Comparison of ENCODE assay signal across 8 cellular contexts in genomic region chr11:120547871-120548681, GRCh38. TPM values are rescaled to one million over a fixed set of nuclear protein-coding genes. Genes with fewer than 3 reads are reported as not detected.
DNase-seq lines count a peak whose midpoint lies in the region; ATAC-seq and TF ChIP-seq lines count a peak whose summit lies in the region.

No MANE protein-coding gene starts in this region.

- H3K27me3 ChIP-seq in PC-9 (ENCODE audit: insufficient read depth, low read depth): 0 out of 2 replicates have a peak, but pooled peaks cover 13% of the 10 kb centered on the region
- no peaks in the 10 kb centered on the region for H3K27me3 ChIP-seq in mesendoderm (ENCODE audit: insufficient read depth, low read length, poor library complexity)
- H3K27me3 ChIP-seq in Karpas-422 (ENCODE audit: low read length): no peaks in the 10 kb centered on the region

- no peaks in the 10 kb centered on the region for H3K79me1 ChIP-seq in mesendoderm (ENCODE audit: low read length)

- no CpG with 5 or more reads among the region's 15 CpGs for WGBS in mesendoderm (ENCODE audit: extremely low coverage, insufficient coverage, low lambda C conversion rate)

- DNase-seq in HFF-Myc (ENCODE audit: extremely low read depth, low read depth) (peak; percentile 84), PC-9 (peak; percentile 88 to 92), endothelial cell (ENCODE audit: low spot score) (no peak), mesendoderm (peak; percentile 59), Karpas-422 (no peak)
- no peak for DNase-seq in stimulated activated CD4-positive, alpha-beta T cell treated with anti-CD3 and anti-CD28 coated beads, Interleukin-2, amount 100 ng/mL, for 24 hours
- no peak for DNase-seq in activated naive CD4-positive, alpha-beta T cell treated with Interleukin-2 at 50 U/mL for 16 hours

- H3K79me2 ChIP-seq in PC-9 (ENCODE audit: low read depth) (no peaks in the 10 kb centered on the region), mesendoderm (ENCODE audit: control insufficient read depth, insufficient read depth, low read length) (no peaks in the 10 kb centered on the region), Karpas-422 (ENCODE audit: low read length) (no peaks in the 10 kb centered on the region)

- no peaks in the 10 kb centered on the region for H3K36me3 ChIP-seq in PC-9 (ENCODE audit: low read depth)
- H3K36me3 ChIP-seq in mesendoderm (ENCODE audit: control insufficient read depth, insufficient read depth, low read length): no peaks in the 10 kb centered on the region
- no peaks in the 10 kb centered on the region for H3K36me3 ChIP-seq in Karpas-422 (ENCODE audit: insufficient read depth, low read length)

- H2BK120ac ChIP-seq in mesendoderm (ENCODE audit: low read depth, low read length): no peak overlapping the region

- no peaks in the 10 kb centered on the region for H3K36me3 Mint-ChIP-seq in endothelial cell (ENCODE audit: low read depth, unreplicated experiment)

- H3K27ac ChIP-seq in PC-9 (no peak overlapping the region), mesendoderm (ENCODE audit: low read depth, low read length) (no peak overlapping the region), Karpas-422 (ENCODE audit: low read length) (no peak overlapping the region)

- H2BK5ac ChIP-seq in mesendoderm (ENCODE audit: low read length): no peak overlapping the region

- no peak overlapping the region for H4K8ac ChIP-seq in mesendoderm (ENCODE audit: low read depth, low read length)

- H3K9ac ChIP-seq in mesendoderm (ENCODE audit: low read length) (no peak overlapping the region), Karpas-422 (ENCODE audit: low read length) (no peak overlapping the region)

- H4K5ac ChIP-seq in mesendoderm (ENCODE audit: low read length): no peak overlapping the region

- peaks cover 13% of the 10 kb centered on the region for H3F3A ChIP-seq in PC-9 (ENCODE audit: insufficient read depth, low read depth)

- H3K4me3 ChIP-seq in HFF-Myc (replicated peaks; ENCODE audit: low read depth, low read length) (no peak overlapping the region), PC-9 (no peak overlapping the region), mesendoderm (ENCODE audit: low read length) (no peak overlapping the region), Karpas-422 (ENCODE audit: low read length) (no peak overlapping the region)

- peak overlapping the region; percentile 41 for H3K4me2 ChIP-seq in PC-9
- no peak overlapping the region for H3K4me2 ChIP-seq in mesendoderm (ENCODE audit: low read length)
- H3K4me2 ChIP-seq in Karpas-422 (ENCODE audit: low read depth, low read length, poor library complexity, severe bottlenecking): no peak overlapping the region

- no peak for TF ChIP-seq CTCF in HFF-Myc (IDR thresholded peaks at IDR 0.05; ENCODE audit: low read depth, low read length, missing control alignments)
- no peak; the same call in 1 of the 2 replicates for TF ChIP-seq CTCF in PC-9 (conservative IDR thresholded peaks at IDR 0.05)
- no peak for TF ChIP-seq CTCF in endothelial cell (IDR thresholded peaks at IDR 0.05; ENCODE audit: unreplicated experiment)

- intact Hi-C loops in PC-9 (cut with micrococcal nuclease; ENCODE audit: unreplicated experiment): loop anchor here (10.0 kb wide), 1 partner anchor 917 kb away; no protein-coding TSS in a partner anchor

- H4K20me1 ChIP-seq in PC-9 (ENCODE audit: insufficient read depth): no peaks in the 10 kb centered on the region
- H4K20me1 ChIP-seq in Karpas-422 (ENCODE audit: insufficient read depth, low read depth, low read length): no peaks in the 10 kb centered on the region

- H3K56ac ChIP-seq in mesendoderm (ENCODE audit: low read length): no peak overlapping the region

- H2AFZ ChIP-seq in PC-9 (no peak overlapping the region), Karpas-422 (ENCODE audit: low read length) (no peak overlapping the region)

- H2AK5ac ChIP-seq in mesendoderm (ENCODE audit: low read length): no peak overlapping the region

- BruUV-seq in PC-9 (replicated peaks; lab: Mats Ljungman, UMichigan): no TSS peak

- H3K9me3 Mint-ChIP-seq in endothelial cell (ENCODE audit: unreplicated experiment): no peaks in the 10 kb centered on the region

- H3K9me2 ChIP-seq in PC-9 (ENCODE audit: insufficient read depth): no peaks in the 10 kb centered on the region
- no peaks in the 10 kb centered on the region for H3K9me2 ChIP-seq in Karpas-422 (replicated peaks; ENCODE audit: insufficient read depth, low read length)

- H3K27me3 Mint-ChIP-seq in endothelial cell (ENCODE audit: unreplicated experiment): peaks cover 12% of the 10 kb centered on the region

- no peak overlapping the region for H3K4me3 Mint-ChIP-seq in endothelial cell (ENCODE audit: unreplicated experiment)

- peak overlapping the region; percentile 0 for H3K27ac Mint-ChIP-seq in endothelial cell (ENCODE audit: unreplicated experiment)

- H3K23ac ChIP-seq in mesendoderm (ENCODE audit: low read length): no peak overlapping the region

- CTCF ChIA-PET in PC-9 (lab: Charles Lee): no interaction called here

- no peaks in the 10 kb centered on the region for H3K9me3 ChIP-seq in PC-9 (ENCODE audit: insufficient read depth, low read depth)
- no peaks in the 10 kb centered on the region for H3K9me3 ChIP-seq in Karpas-422 (ENCODE audit: low read length)

- no peak overlapping the region for H3K4ac ChIP-seq in mesendoderm (ENCODE audit: low read depth, low read length)

- H3K18ac ChIP-seq in mesendoderm (ENCODE audit: low read length): no peak overlapping the region

- ATAC-seq in activated CD4-positive, CD25-positive, alpha-beta regulatory T cell treated with anti-CD3 and anti-CD28 coated beads, Interleukin-2, amount 50 U/mL, for 24 hours: no peak

- peaks cover 27% of the 10 kb centered on the region for H3K4me1 Mint-ChIP-seq in endothelial cell (ENCODE audit: unreplicated experiment)

- H3K4me1 ChIP-seq in PC-9 (replicated peaks; ENCODE audit: insufficient read depth) (peaks cover 24% of the 10 kb centered on the region), mesendoderm (ENCODE audit: control insufficient read depth, low read depth, low read length) (no peaks in the 10 kb centered on the region), Karpas-422 (ENCODE audit: low read length) (no peaks in the 10 kb centered on the region)

- no peak overlapping the region for H2BK15ac ChIP-seq in mesendoderm (replicated peaks; ENCODE audit: low read depth)

- POLR2A ChIA-PET in PC-9 (lab: Charles Lee; ENCODE audit: unreplicated experiment): interaction anchor here (0.6 kb wide), 1 partner anchor 426 kb away, joined by 5 read pairs; no protein-coding TSS in a partner anchor

RNA-seq across cellular contexts. Expression of gene GRIK4, which starts 36.5 kb away (rescaled TPM):
- not detected in 2 replicates for total RNA-seq in PC-9 (2021)
- total RNA-seq in endothelial cell (ENCODE audit: unreplicated experiment): 4.5 TPM
- 1.4 TPM for polyA plus RNA-seq in mesendoderm (2013, experiment 1 of 2)
- polyA plus RNA-seq in mesendoderm (2013, experiment 2 of 2): 1.6 TPM
- total RNA-seq in Karpas-422 (2014; rRNA removed; shearing (Covaris generic); ENCODE audit: low replicate concordance): not detected in 2 replicates

Comparison
In these comparisons a context has a peak if more than half of its experiments do, and no peak if none do; other contexts are left out.
1. DNase-seq: peak in HFF-Myc (single experiment), PC-9 (2 of 2) and mesendoderm (single experiment); none in endothelial cell (single experiment), stimulated activated CD4-positive, alpha-beta T cell treated with anti-CD3 and anti-CD28 coated beads, Interleukin-2, amount 100 ng/mL, for 24 hours (0 of 2), Karpas-422 (single experiment) and activated naive CD4-positive, alpha-beta T cell treated with Interleukin-2 at 50 U/mL for 16 hours (single experiment).